Comparison of ENCODE assay signal across 8 cellular contexts in the genomic region with DNA sequence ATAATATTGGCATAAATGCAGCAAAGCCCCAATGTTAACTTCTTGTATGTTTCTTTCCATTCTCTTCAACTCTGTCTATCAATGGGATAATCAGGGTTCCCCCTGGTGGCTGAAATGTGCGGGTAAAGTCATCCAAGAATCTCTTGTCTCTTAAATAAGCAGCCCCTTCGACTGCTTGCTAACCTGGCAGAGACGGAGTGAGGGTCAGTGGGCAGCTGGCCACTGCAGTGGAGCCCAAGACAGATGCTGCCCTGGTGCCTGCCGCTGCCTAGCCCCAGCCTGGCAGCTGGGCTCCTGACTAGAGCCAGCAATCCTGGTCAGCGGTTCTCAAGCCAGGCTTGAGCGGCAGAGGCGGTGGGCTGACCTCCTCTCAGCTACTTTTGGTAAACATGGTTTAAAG.
DNase-seq lines count a peak whose midpoint lies in the region; ATAC-seq, FAIRE-seq and TF ChIP-seq lines count a peak whose summit lies in the region.

No MANE protein-coding gene starts in this region.

- no peaks in the 10 kb centered on the region for H3K27me3 ChIP-seq in RWPE2 (ENCODE audit: insufficient read depth, poor library complexity, severe bottlenecking)
- H3K27me3 ChIP-seq in K562 (ENCODE audit: control insufficient read depth in 2 of 2, insufficient read depth in 2 of 2, low read length in 2 of 2) = peaks cover 0 to 18% of the 10 kb centered on the region in 2 experiments; a peak in 3 of 5 replicates

- no peaks in the 10 kb centered on the region for H3K36me3 ChIP-seq in RWPE2 (ENCODE audit: low read depth)
- H3K36me3 ChIP-seq in K562 (ENCODE audit: control insufficient read depth, insufficient read depth, low read length) = no peaks in the 10 kb centered on the region

- H3K9me1 ChIP-seq in K562 (ENCODE audit: control insufficient read depth, insufficient read depth, low read length) = no peaks in the 10 kb centered on the region

- ATAC-seq in RWPE2 (ENCODE audit: low read depth) (peak; percentile 63; the same call in 2 of the 3 replicates), K562 (peak; percentile 81), HG03457 (IDR thresholded peaks at IDR 0.05; ENCODE audit: unreplicated experiment) (no peak)

- H3K79me2 ChIP-seq in K562 (ENCODE audit: control insufficient read depth, insufficient read depth, low read length) = no peaks in the 10 kb centered on the region

- peak; percentile 81 for FAIRE-seq in K562 (lab: Jason Lieb, UNC)

- H3K27ac ChIP-seq in RWPE2 (ENCODE audit: poor library complexity, severe bottlenecking) (no peak overlapping the region), K562 (ENCODE audit: extremely low read depth, low read depth, low read length) (no peak overlapping the region)

- H3K9me3 ChIP-seq in RWPE2 (ENCODE audit: severe bottlenecking) = no peaks in the 10 kb centered on the region
- H3K9me3 ChIP-seq in K562 (replicated peaks; ENCODE audit: control insufficient read depth, insufficient read depth, low read depth, low read length) = no peaks in the 10 kb centered on the region

- intact Hi-C loops in K562 (cut with micrococcal nuclease) = loop anchor here (2.0 kb wide), 1 partner anchor 599 kb away; no protein-coding TSS in a partner anchor

- no peak for TF ChIP-seq EP300 in K562 (IDR thresholded peaks at IDR 0.05; ENCODE audit: low read length)

- H3K4me3 ChIP-seq in Jurkat, Clone E6-1 (ENCODE audit: low read length) = no peak overlapping the region
- H3K4me3 ChIP-seq in RWPE2 (ENCODE audit: severe bottlenecking) = no peak overlapping the region
- H3K4me3 ChIP-seq in K562 = no peak overlapping the region

- H4K20me1 ChIP-seq in K562 (replicated peaks; ENCODE audit: control insufficient read depth, insufficient read depth, low read length) = no peaks in the 10 kb centered on the region

- no TSS peak for BruUV-seq in K562 (replicated peaks; lab: Mats Ljungman, UMichigan)

- CTCF ChIA-PET in K562 (lab: Yijun Ruan, JAX; ENCODE audit: low intra/inter-chr PET ratio) = interaction anchor here (0.7 to 1.4 kb wide), 4 partner anchors 129 to 976 kb away, joined by 3 to 9 read pairs (median 4); no protein-coding TSS in a partner anchor

- TF ChIP-seq CTCF in RWPE2 (IDR thresholded peaks at IDR 0.05; ENCODE audit: poor library complexity, severe bottlenecking) = peak; percentile 89
- peak; percentile 45 to 69 (median 60); a peak in 5 of 6 replicates for TF ChIP-seq CTCF in K562 (IDR thresholded peaks at IDR 0.05 in 2 of 3, conservative IDR thresholded peaks at IDR 0.05 in 1 of 3; ENCODE audit: insufficient read depth in 2 of 3, low read depth in 1 of 3, low read length in 3 of 3)

- no peak for TF ChIP-seq POLR2A in K562 (conservative IDR thresholded peaks at IDR 0.05)

- H2AFZ ChIP-seq in K562 (ENCODE audit: low read depth, low read length) = no peak overlapping the region

- peak; percentile 53 for DNase-seq in SIG-M5 treated with dmso at 0.1 percent for 504 hours (lab: John Stamatoyannopoulos, UW; ENCODE audit: unreplicated experiment)
- DNase-seq in SIG-M5 (lab: John Stamatoyannopoulos, UW) = no peak
- peak; percentile 62 for DNase-seq in Jurkat, Clone E6-1 (ENCODE audit: low read depth, low spot score)
- no peak for DNase-seq in RWPE2 (ENCODE audit: low spot score)
- peak; percentile 22 to 63 (median 35) for DNase-seq in K562 (ENCODE audit: extremely low read depth in 1 of 4, low spot score in 3 of 4)
- DNase-seq in iPS DF 4.7 (ENCODE audit: extremely low read depth, low spot score) = peak; percentile 60
- DNase-seq in stimulated activated CD4-positive, alpha-beta T cell treated with anti-CD3 and anti-CD28 coated beads, Interleukin-12 subunit alpha, Interleukin-12 subunit beta, amount 100 ng/mL, for 24 hours (ENCODE audit: low read depth in 2 of 2) = peak; percentile 4 to 29

- POLR2A ChIA-PET in K562 (lab: Yijun Ruan, JAX) = no interaction called here

- H3K9ac ChIP-seq in K562 (ENCODE audit: insufficient read depth in 1 of 2, low read depth in 2 of 2, low read length in 2 of 2) = no peak overlapping the region

- H3K4me1 ChIP-seq in RWPE2 (ENCODE audit: insufficient read depth, poor library complexity, severe bottlenecking) (no peaks in the 10 kb centered on the region), K562 (replicated peaks in 1 of 2; ENCODE audit: control insufficient read depth in 2 of 2, insufficient read depth in 2 of 2, low read length in 2 of 2) (no peaks in the 10 kb centered on the region)

- 18% methylated on average over 7 of the region's 7 CpGs for WGBS in K562 (ENCODE audit: insufficient coverage, low coverage, missing lambda C conversion rate)

- in situ Hi-C loops in K562 (cut with MboI) = no loop called here

- H3K4me2 ChIP-seq in K562 (ENCODE audit: insufficient read depth, low read length) = no peak overlapping the region

- TF ChIP-seq RAD21 in K562 (CRISPR knock-in tag; conservative IDR thresholded peaks at IDR 0.05 in 1 of 2, IDR thresholded peaks at IDR 0.05 in 1 of 2) = peak; percentile 57 to 71

TF ChIP-seq in K562, 482 proteins besides CTCF, POLR2A, EP300 and RAD21:
- TF ChIP-seq TEAD4 (IDR thresholded peaks at IDR 0.05; ENCODE audit: low read length) (peak; percentile 52; the same call in 1 of the 2 replicates), TEAD4 (CRISPR knock-in tag; IDR thresholded peaks at IDR 0.05; ENCODE audit: borderline replicate concordance) (no peak), SMARCA5 (IDR thresholded peaks at IDR 0.05) (no peak), NFE2 (IDR thresholded peaks at IDR 0.05; ENCODE audit: low read depth) (no peak), KLF10 (CRISPR knock-in tag; IDR thresholded peaks at IDR 0.05) (no peak), POLR2AphosphoS2 (IDR thresholded peaks at IDR 0.05; ENCODE audit: low read length) (no peak), MCM3 (IDR thresholded peaks at IDR 0.05) (no peak), ZBTB17 (CRISPR knock-in tag; IDR thresholded peaks at IDR 0.05) (no peak), NR2F6 (CRISPR knock-in tag; IDR thresholded peaks at IDR 0.05) (no peak), TOE1 (IDR thresholded peaks at IDR 0.05; ENCODE audit: borderline replicate concordance) (no peak), TOE1 (CRISPR knock-in tag; IDR thresholded peaks at IDR 0.05; ENCODE audit: borderline replicate concordance, low read depth) (no peak), HDAC1 (IDR thresholded peaks at IDR 0.05) (no peak), ELF2 (CRISPR knock-in tag; IDR thresholded peaks at IDR 0.05) (no peak), TEAD1 (CRISPR knock-in tag; IDR thresholded peaks at IDR 0.05) (peak; percentile 56 to 81; a peak in 2 of 4 replicates), CEBPG (CRISPR knock-in tag; IDR thresholded peaks at IDR 0.05) (no peak), CEBPG (tag; conservative IDR thresholded peaks at IDR 0.05 in 1 of 2, IDR thresholded peaks at IDR 0.05 in 1 of 2) (no peak), SMC3 (conservative IDR thresholded peaks at IDR 0.05; ENCODE audit: insufficient read depth, low read depth, low read length) (peak; percentile 37; the same call in 1 of the 2 replicates)
- TF ChIP-seq, protein P1, sequence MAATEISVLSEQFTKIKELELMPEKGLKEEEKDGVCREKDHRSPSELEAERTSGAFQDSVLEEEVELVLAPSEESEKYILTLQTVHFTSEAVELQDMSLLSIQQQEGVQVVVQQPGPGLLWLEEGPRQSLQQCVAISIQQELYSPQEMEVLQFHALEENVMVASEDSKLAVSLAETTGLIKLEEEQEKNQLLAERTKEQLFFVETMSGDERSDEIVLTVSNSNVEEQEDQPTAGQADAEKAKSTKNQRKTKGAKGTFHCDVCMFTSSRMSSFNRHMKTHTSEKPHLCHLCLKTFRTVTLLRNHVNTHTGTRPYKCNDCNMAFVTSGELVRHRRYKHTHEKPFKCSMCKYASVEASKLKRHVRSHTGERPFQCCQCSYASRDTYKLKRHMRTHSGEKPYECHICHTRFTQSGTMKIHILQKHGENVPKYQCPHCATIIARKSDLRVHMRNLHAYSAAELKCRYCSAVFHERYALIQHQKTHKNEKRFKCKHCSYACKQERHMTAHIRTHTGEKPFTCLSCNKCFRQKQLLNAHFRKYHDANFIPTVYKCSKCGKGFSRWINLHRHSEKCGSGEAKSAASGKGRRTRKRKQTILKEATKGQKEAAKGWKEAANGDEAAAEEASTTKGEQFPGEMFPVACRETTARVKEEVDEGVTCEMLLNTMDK (IDR thresholded peaks at IDR 0.05; ENCODE audit: borderline replicate concordance, insufficient read depth, low read depth, low read length, poor library complexity, severe bottlenecking) = peak; percentile 67

Comparison
In these comparisons a context has a peak if more than half of its experiments do, and no peak if none do; other contexts are left out.
1. DNase-seq: peak in SIG-M5 treated with dmso at 0.1 percent for 504 hours (single experiment), Jurkat, Clone E6-1 (single experiment), K562 (4 of 4), iPS DF 4.7 (single experiment) and stimulated activated CD4-positive, alpha-beta T cell treated with anti-CD3 and anti-CD28 coated beads, Interleukin-12 subunit alpha, Interleukin-12 subunit beta, amount 100 ng/mL, for 24 hours (2 of 2); none in SIG-M5 (single experiment) and RWPE2 (single experiment).